In genomic region chr5:120632430-120632829, GRCh38 we compare ENCODE assay signal across 37 cellular contexts.
DNase-seq lines count a peak whose midpoint lies in the region; ATAC-seq, FAIRE-seq and TF ChIP-seq lines count a peak whose summit lies in the region.
"Had no signal": no experiment of that assay in that cellular context is flagged by ENCODE, and none has a peak within 500 bp of the region (broad histone marks: within the 10 kb centered on the region; RNA-seq: fewer than 3 reads in every experiment).

No MANE protein-coding gene starts in this region.

- H3K27ac Mint-ChIP-seq in activated naive CD8-positive, alpha-beta T cell treated with anti-CD3 and anti-CD28 coated beads for 36 hours = peak overlapping the region; percentile 54
- H3K27ac Mint-ChIP-seq in activated naive CD8-positive, alpha-beta T cell treated with anti-CD3 and anti-CD28 coated beads, Interleukin-2, amount 50 U/mL, for 24 hours = no peak overlapping the region
- peak overlapping the region; percentile 4 for H3K27ac Mint-ChIP-seq in endodermal cell
- H3K27ac Mint-ChIP-seq: B cell; CD4-positive, alpha-beta memory T cell; CD4-positive, alpha-beta T cell; CD4-positive, CD25-positive, alpha-beta regulatory T cell; CD8-positive, alpha-beta memory T cell; CD8-positive, alpha-beta T cell had no signal

- no peaks in the 10 kb centered on the region for H3K4me1 Mint-ChIP-seq in activated naive CD8-positive, alpha-beta T cell treated with anti-CD3 and anti-CD28 coated beads for 36 hours
- no peaks in the 10 kb centered on the region for H3K4me1 Mint-ChIP-seq in activated naive CD8-positive, alpha-beta T cell treated with anti-CD3 and anti-CD28 coated beads, Interleukin-2, amount 50 U/mL, for 24 hours
- H3K4me1 Mint-ChIP-seq in endodermal cell = peaks cover 33% of the 10 kb centered on the region
- H3K4me1 Mint-ChIP-seq: B cell; CD14-positive monocyte; CD4-positive, alpha-beta memory T cell; CD4-positive, CD25-positive, alpha-beta regulatory T cell; CD8-positive, alpha-beta memory T cell had no signal

- no peak overlapping the region for H3K9ac ChIP-seq in SK-N-SH
- H3K9ac ChIP-seq in K562 (ENCODE audit: insufficient read depth in 1 of 2, low read depth in 2 of 2, low read length in 2 of 2) = no peak overlapping the region
- H3K9ac ChIP-seq in endodermal cell (ENCODE audit: extremely low read depth, low read length, poor library complexity, severe bottlenecking) = no peak overlapping the region
- H3K9ac ChIP-seq: BLaER1; BLaER1 treated with 17β-estradiol and CSF1 and Interleukin-3, amounts not matched to agents 10 nM and 100 nM had no signal

- H3K9me3 ChIP-seq in SK-N-SH = no peaks in the 10 kb centered on the region
- H3K9me3 ChIP-seq in K562 (replicated peaks; ENCODE audit: control insufficient read depth, insufficient read depth, low read depth, low read length) = 0 out of 2 replicates have a peak, but pooled peaks cover 3% of the 10 kb centered on the region
- H3K9me3 ChIP-seq in endodermal cell (ENCODE audit: control insufficient read depth, low read length) = no peaks in the 10 kb centered on the region
- H3K9me3 ChIP-seq: A549, BE2C, BLaER1, Caco-2 had no signal

- in situ Hi-C loops in K562 (cut with MboI) = no loop called here

- CTCF ChIA-PET in SK-N-SH (lab: Yijun Ruan, JAX) = no interaction called here
- CTCF ChIA-PET in K562 (lab: Yijun Ruan, JAX; ENCODE audit: low intra/inter-chr PET ratio) = no interaction called here

- H3K9me3 Mint-ChIP-seq in activated naive CD8-positive, alpha-beta T cell treated with anti-CD3 and anti-CD28 coated beads for 36 hours = peaks cover 2% of the 10 kb centered on the region
- peaks cover 6% of the 10 kb centered on the region for H3K9me3 Mint-ChIP-seq in activated naive CD8-positive, alpha-beta T cell treated with anti-CD3 and anti-CD28 coated beads, Interleukin-2, amount 50 U/mL, for 24 hours
- H3K9me3 Mint-ChIP-seq in endodermal cell = no peaks in the 10 kb centered on the region

- H3K36me3 Mint-ChIP-seq in activated naive CD8-positive, alpha-beta T cell treated with anti-CD3 and anti-CD28 coated beads for 36 hours = no peaks in the 10 kb centered on the region
- H3K36me3 Mint-ChIP-seq in activated naive CD8-positive, alpha-beta T cell treated with anti-CD3 and anti-CD28 coated beads, Interleukin-2, amount 50 U/mL, for 24 hours (ENCODE audit: low read depth) = no peaks in the 10 kb centered on the region
- no peaks in the 10 kb centered on the region for H3K36me3 Mint-ChIP-seq in endodermal cell (ENCODE audit: low read depth)
- H3K36me3 Mint-ChIP-seq: CD14-positive monocyte; CD4-positive, alpha-beta memory T cell; CD4-positive, CD25-positive, alpha-beta regulatory T cell; CD8-positive, alpha-beta memory T cell; CD8-positive, alpha-beta T cell had no signal

- DNase-seq in SK-N-SH (no peak), K562 (ENCODE audit: extremely low read depth in 1 of 4, low spot score in 3 of 4) (no peak), endodermal cell (no peak), MV-4-11 (lab: John Stamatoyannopoulos, UW) (no peak), GM12892 (ENCODE audit: insufficient read length) (no peak)
- no peak for DNase-seq in activated naive CD8-positive, alpha-beta T cell treated with anti-CD3 and anti-CD28 coated beads for 36 hours
- no peak for DNase-seq in activated naive CD8-positive, alpha-beta T cell treated with anti-CD3 and anti-CD28 coated beads, Interleukin-2, amount 50 U/mL, for 24 hours
- DNase-seq: 8988T; ACHN; AML-193; BE2C; C1 segment of cervical spinal cord; Caco-2; Calu3; CD4-positive, alpha-beta memory T cell; CD4-positive, alpha-beta T cell; CD4-positive, CD25-positive, alpha-beta regulatory T cell; CD8-positive, alpha-beta memory T cell; CD8-positive, alpha-beta T cell; COR-L47; DMS 273 treated with DMSO at 0.1 percent for 48 hours; DMS153; DMS53; DMS79; DMS79 treated with DMSO at 0.1 percent for 48 hours; DND-41; EL had no signal

- H2AFZ ChIP-seq in SK-N-SH (ENCODE audit: low read depth) = no peak overlapping the region
- no peak overlapping the region for H2AFZ ChIP-seq in K562 (ENCODE audit: low read depth, low read length)

- FAIRE-seq in K562 (lab: Jason Lieb, UNC) (no peak), GM12892 (lab: Jason Lieb, UNC) (no peak)
- FAIRE-seq: A204.1, A549, D721Med had no signal

- H3K4me3 ChIP-seq in SK-N-SH (ENCODE audit: low read depth in 2 of 2, low read length in 1 of 2) (no peak overlapping the region), K562 (no peak overlapping the region), endodermal cell (ENCODE audit: low read length) (no peak overlapping the region)
- H3K4me3 ChIP-seq: A549; BLaER1; BLaER1 treated with 17β-estradiol and CSF1 and Interleukin-3, amounts not matched to agents 10 nM and 100 nM had no signal

- TF ChIP-seq POLR2A in K562 (conservative IDR thresholded peaks at IDR 0.05) (no peak), GM12892 (IDR thresholded peaks at IDR 0.05; ENCODE audit: low read depth, low read length) (no peak)

- TF ChIP-seq RAD21 in SK-N-SH (IDR thresholded peaks at IDR 0.05; ENCODE audit: low read length) = no peak
- TF ChIP-seq RAD21 in K562 (CRISPR knock-in tag; conservative IDR thresholded peaks at IDR 0.05 in 1 of 2, IDR thresholded peaks at IDR 0.05 in 1 of 2) = no peak

- intact Hi-C loops in K562 (cut with micrococcal nuclease) = no loop called here

- POLR2A ChIA-PET in SK-N-SH (lab: Yijun Ruan, JAX) (no interaction called here), K562 (lab: Yijun Ruan, JAX) (no interaction called here)

- no peaks in the 10 kb centered on the region for H3K27me3 Mint-ChIP-seq in activated naive CD8-positive, alpha-beta T cell treated with anti-CD3 and anti-CD28 coated beads for 36 hours
- H3K27me3 Mint-ChIP-seq in activated naive CD8-positive, alpha-beta T cell treated with anti-CD3 and anti-CD28 coated beads, Interleukin-2, amount 50 U/mL, for 24 hours = no peaks in the 10 kb centered on the region
- peaks cover 76% of the 10 kb centered on the region for H3K27me3 Mint-ChIP-seq in endodermal cell (ENCODE audit: insufficient read depth)
- H3K27me3 Mint-ChIP-seq: B cell; CD4-positive, alpha-beta memory T cell; CD4-positive, alpha-beta T cell; CD4-positive, CD25-positive, alpha-beta regulatory T cell; CD8-positive, alpha-beta memory T cell had no signal

- H3K27ac ChIP-seq in SK-N-SH (ENCODE audit: low read depth in 2 of 2, low read length in 1 of 2) (no peak overlapping the region), K562 (ENCODE audit: extremely low read depth, low read depth, low read length) (no peak overlapping the region), endodermal cell (ENCODE audit: low read depth, low read length) (no peak overlapping the region)
- H3K27ac ChIP-seq: 22Rv1; A549; BLaER1; BLaER1 treated with 17β-estradiol and CSF1 and Interleukin-3, amounts not matched to agents 10 nM and 100 nM; C4-2B had no signal

- H3K4me1 ChIP-seq in SK-N-SH (ENCODE audit: control insufficient read depth in 1 of 2, insufficient read depth in 2 of 2, low read depth in 1 of 2, low read length in 1 of 2) (no peaks in the 10 kb centered on the region; a peak in 1 of 4 replicates), K562 (replicated peaks in 1 of 2; ENCODE audit: control insufficient read depth in 2 of 2, insufficient read depth in 2 of 2, low read length in 2 of 2) (no peaks in the 10 kb centered on the region), endodermal cell (ENCODE audit: control insufficient read depth, insufficient read depth, low read length) (peaks cover 9% of the 10 kb centered on the region)
- H3K4me1 ChIP-seq: A549, BE2C, BLaER1, Caco-2 had no signal

- no peak overlapping the region for H3K4me3 Mint-ChIP-seq in activated naive CD8-positive, alpha-beta T cell treated with anti-CD3 and anti-CD28 coated beads for 36 hours
- H3K4me3 Mint-ChIP-seq in activated naive CD8-positive, alpha-beta T cell treated with anti-CD3 and anti-CD28 coated beads, Interleukin-2, amount 50 U/mL, for 24 hours = no peak overlapping the region
- no peak overlapping the region for H3K4me3 Mint-ChIP-seq in endodermal cell
- H3K4me3 Mint-ChIP-seq: B cell; CD14-positive monocyte; CD4-positive, alpha-beta memory T cell; CD4-positive, alpha-beta T cell; CD4-positive, CD25-positive, alpha-beta regulatory T cell; CD8-positive, alpha-beta memory T cell; CD8-positive, alpha-beta T cell had no signal

- H3K4me2 ChIP-seq in SK-N-SH = no peak overlapping the region
- no peak overlapping the region for H3K4me2 ChIP-seq in K562 (ENCODE audit: insufficient read depth, low read length)
- H3K4me2 ChIP-seq: A549; BLaER1; BLaER1 treated with 17β-estradiol and CSF1 and Interleukin-3, amounts not matched to agents 10 nM and 100 nM had no signal

- H3K9me1 ChIP-seq in K562 (ENCODE audit: control insufficient read depth, insufficient read depth, low read length) = no peaks in the 10 kb centered on the region

- 92% methylated on average over 3 of the region's 3 CpGs for WGBS in SK-N-SH (ENCODE audit: low lambda C conversion rate)
- WGBS in K562 (ENCODE audit: insufficient coverage, low coverage, missing lambda C conversion rate) = 31% methylated on average over 3 of the region's 3 CpGs
- 85 to 91% methylated on average over 3 of the region's 3 CpGs for WGBS in endodermal cell (ENCODE audit: insufficient coverage in 1 of 2, insufficient read length in 1 of 2), 2 experiments

- TF ChIP-seq EP300 in SK-N-SH (IDR thresholded peaks at IDR 0.05; ENCODE audit: borderline replicate concordance in 1 of 2, low read depth in 1 of 2, low read length in 1 of 2) = no peak
- TF ChIP-seq EP300 in K562 (IDR thresholded peaks at IDR 0.05; ENCODE audit: low read length) = no peak

- H3K36me3 ChIP-seq in SK-N-SH (replicated peaks in 1 of 2; ENCODE audit: control insufficient read depth in 1 of 2, insufficient read depth in 2 of 2, low read length in 1 of 2) = peaks cover 0 to 6% of the 10 kb centered on the region in 2 experiments
- H3K36me3 ChIP-seq in K562 (ENCODE audit: control insufficient read depth, insufficient read depth, low read length) = no peaks in the 10 kb centered on the region
- H3K36me3 ChIP-seq in endodermal cell (ENCODE audit: control insufficient read depth, insufficient read depth, low read length) = no peaks in the 10 kb centered on the region
- H3K36me3 ChIP-seq: BE2C; BLaER1; BLaER1 treated with 17β-estradiol and CSF1 and Interleukin-3, amounts not matched to agents 10 nM and 100 nM had no signal

- H3K79me2 ChIP-seq in SK-N-SH (ENCODE audit: insufficient read depth) (no peaks in the 10 kb centered on the region), K562 (ENCODE audit: control insufficient read depth, insufficient read depth, low read length) (no peaks in the 10 kb centered on the region)

- H3F3A ChIP-seq in SK-N-SH (replicated peaks; ENCODE audit: insufficient read depth) = no peaks in the 10 kb centered on the region

- H3K27me3 ChIP-seq in SK-N-SH (ENCODE audit: insufficient read depth) = no peaks in the 10 kb centered on the region
- no peaks in the 10 kb centered on the region for H3K27me3 ChIP-seq in K562 (ENCODE audit: control insufficient read depth in 2 of 2, insufficient read depth in 2 of 2, low read length in 2 of 2)
- H3K27me3 ChIP-seq in endodermal cell (ENCODE audit: control insufficient read depth, insufficient read depth, low read length, poor library complexity, severe bottlenecking) = peaks cover 35% of the 10 kb centered on the region
- H3K27me3 ChIP-seq: BE2C; BLaER1; BLaER1 treated with 17β-estradiol and CSF1 and Interleukin-3, amounts not matched to agents 10 nM and 100 nM had no signal

- BruUV-seq in K562 (replicated peaks; lab: Mats Ljungman, UMichigan) = no TSS peak

- ATAC-seq in SK-N-SH treated with all-trans-retinoic acid at 6 μM for 48 hours = no peak
- ATAC-seq in activated naive CD8-positive, alpha-beta T cell treated with anti-CD3 and anti-CD28 coated beads, Interleukin-2, amount 50 U/mL, for 24 hours = no peak
- no peak for ATAC-seq in K562
- ATAC-seq: A549; CD8-positive, alpha-beta T cell had no signal

- H4K20me1 ChIP-seq in SK-N-SH (ENCODE audit: insufficient read depth) (no peaks in the 10 kb centered on the region), K562 (replicated peaks; ENCODE audit: control insufficient read depth, insufficient read depth, low read length) (no peaks in the 10 kb centered on the region)
- H4K20me1 ChIP-seq: BLaER1; BLaER1 treated with 17β-estradiol and CSF1 and Interleukin-3, amounts not matched to agents 10 nM and 100 nM had no signal

- H3K9me2 ChIP-seq in SK-N-SH = no peaks in the 10 kb centered on the region

- no peak for TF ChIP-seq CTCF in SK-N-SH (IDR thresholded peaks at IDR 0.05)
- TF ChIP-seq CTCF in K562 (IDR thresholded peaks at IDR 0.05 in 2 of 3, conservative IDR thresholded peaks at IDR 0.05 in 1 of 3; ENCODE audit: insufficient read depth in 2 of 3, low read depth in 1 of 3, low read length in 3 of 3) = no peak
- no peak for TF ChIP-seq CTCF in endodermal cell (conservative IDR thresholded peaks at IDR 0.05)
